In the genomic region with DNA sequence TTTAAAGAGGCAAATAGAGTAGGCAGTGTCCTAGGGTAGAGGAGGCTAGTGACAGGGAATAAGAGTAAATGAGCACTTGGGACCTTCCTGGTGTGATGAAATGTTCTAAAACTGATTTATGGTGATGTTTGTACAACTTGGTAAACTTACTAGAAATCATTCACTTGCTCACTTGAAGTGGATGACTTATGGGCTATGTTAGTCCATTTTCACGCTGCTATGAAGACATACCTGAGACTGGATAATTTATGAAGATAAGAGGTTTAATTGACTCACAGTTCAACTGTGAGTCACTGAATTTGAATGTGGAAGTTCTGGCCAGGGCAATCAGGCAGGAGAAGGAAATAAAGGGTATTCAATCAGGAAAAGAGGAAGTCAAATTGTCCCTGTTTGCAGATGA, we compare ENCODE assay signal across 14 cellular contexts. TPM values are rescaled to one million over a fixed set of nuclear protein-coding genes. Genes with fewer than 3 reads are reported as not detected.
DNase-seq lines count a peak whose midpoint lies in the region; ATAC-seq and TF ChIP-seq lines count a peak whose summit lies in the region.
"Had no signal": no experiment of that assay in that cellular context is flagged by ENCODE, and none has a peak within 500 bp of the region (broad histone marks: within the 10 kb centered on the region; RNA-seq: fewer than 3 reads in every experiment).

No MANE protein-coding gene starts in this region.

- in situ Hi-C loops in Caki2 (cut with HindIII; ENCODE audit: low pct_unique_long_range_greater_than_20kb, low sequenced_read_pairs) (no loop called here), transverse colon (cut with MboI; ENCODE audit: low pct_ligation_motif_present in 1 of 4, low pct_unique_long_range_greater_than_20kb in 1 of 4, low sequenced_read_pairs in 3 of 4) (no loop called here)

- 0 to 9% methylated on average over 1 of the region's 1 CpG for WGBS in transverse colon (ENCODE audit: low coverage in 1 of 2), 2 donors

- no peak for TF ChIP-seq EP300 in transverse colon (IDR thresholded peaks at IDR 0.05; ENCODE audit: low read depth)

- H3K4me3 ChIP-seq in left lung (no peak overlapping the region), transverse colon (no peak overlapping the region)

- H3K27me3 ChIP-seq in left lung (no peaks in the 10 kb centered on the region), transverse colon (no peaks in the 10 kb centered on the region)

- intact Hi-C loops in left lung (cut with DNase I), result no loop called here
- intact Hi-C loops in transverse colon (cut with DNase I; ENCODE audit: low total_unique reads), result no loop called here

- TF ChIP-seq CTCF in left lung (IDR thresholded peaks at IDR 0.05) (no peak), transverse colon (IDR thresholded peaks at IDR 0.05) (no peak)

- H3K27ac ChIP-seq in left lung (no peak overlapping the region), transverse colon (no peak overlapping the region)

- H3K9me3 ChIP-seq in left lung (no peaks in the 10 kb centered on the region), transverse colon (no peaks in the 10 kb centered on the region)

- peak; percentile 26 for DNase-seq in Caki2 (ENCODE audit: low read depth)
- peak; percentile 74 for DNase-seq in HT-29 (ENCODE audit: low spot score)
- DNase-seq in amniotic epithelial cell (ENCODE audit: low read depth), result peak; percentile 1
- DNase-seq in left lung, result no peak
- DNase-seq in transverse colon, result no peak
- DNase-seq in NCI-H2107 (lab: John Stamatoyannopoulos, UW), result no peak
- DNase-seq: ACHN; CD4-positive, alpha-beta T cell; KG1; NCI-H2029; NCI-H524 had no signal

- H3K4me1 ChIP-seq in left lung (no peaks in the 10 kb centered on the region), transverse colon (no peaks in the 10 kb centered on the region)

- ATAC-seq in left lung (peak; percentile 62), HG03378 (IDR thresholded peaks at IDR 0.05; ENCODE audit: unreplicated experiment) (no peak), GM21515 (IDR thresholded peaks at IDR 0.05; ENCODE audit: unreplicated experiment) (no peak)
- ATAC-seq: SK-N-SH treated with all-trans-retinoic acid at 6 μM for 48 hours had no signal

- no peak for TF ChIP-seq POLR2A in transverse colon (IDR thresholded peaks at IDR 0.05)

- H3K36me3 ChIP-seq in left lung, result no peaks in the 10 kb centered on the region
- H3K36me3 ChIP-seq in transverse colon, result no peaks in the 10 kb centered on the region

RNA-seq across cellular contexts. Expression of gene DHX36, which starts 31.7 kb away (rescaled TPM):
- 13.9 and 54.0 TPM in 2 replicates for total RNA-seq in Caki2 (2014; rRNA removed; shearing (Covaris generic); ENCODE audit: low replicate concordance)
- 16.0 and 22.7 TPM in 2 replicates for total RNA-seq in HT-29 (2014; rRNA removed; shearing (Covaris generic))
- total RNA-seq in left lung, result 10 to 100 TPM; 52.6 to 68.1 TPM
- 100 to 1,000 TPM in 1 of 4 donors, 10 to 100 TPM in 3; 28.5 to 113 (median 50.0) TPM for total RNA-seq in transverse colon

Comparison
In these comparisons a context has a peak if more than half of its experiments do, and no peak if none do; other contexts are left out.
1. DNase-seq: peak in Caki2 (single experiment), HT-29 (single experiment) and amniotic epithelial cell (single experiment); none in left lung (0 of 2), transverse colon (single experiment) and NCI-H2107 (single experiment).